In the genomic region with DNA sequence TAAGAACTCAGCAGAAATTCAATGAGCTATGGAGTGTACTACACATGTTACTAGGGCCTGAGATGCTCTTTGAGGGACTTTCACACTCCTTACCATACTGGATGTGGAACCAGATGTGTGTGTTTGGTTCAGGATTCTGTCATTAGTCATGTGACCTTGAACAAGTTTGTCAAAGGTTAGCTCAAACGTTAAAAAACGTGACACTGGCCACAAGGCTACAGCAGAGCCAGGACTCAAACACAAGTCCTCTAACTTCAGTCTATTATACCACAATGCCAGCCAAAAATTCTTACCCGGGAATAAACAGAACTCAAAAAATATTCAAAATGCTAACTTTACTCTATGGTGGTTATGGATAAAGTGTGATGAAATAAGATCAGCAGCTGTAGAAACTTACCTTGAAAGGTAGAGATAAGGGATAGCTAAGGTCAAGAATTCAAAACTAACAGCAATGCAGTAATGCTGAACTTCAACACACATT, we compare ENCODE assay signal across 1 cellular context.
TF ChIP-seq lines count a peak whose summit lies in the region.

No MANE protein-coding gene starts in this region.

TF ChIP-seq in HepG2, 621 proteins besides CTCF, POLR2A, EP300 and RAD21 (continued from another document):
- TF ChIP-seq FOXA1 (IDR thresholded peaks at IDR 0.05) (no peak), FOXA1 (CRISPR knock-in tag; IDR thresholded peaks at IDR 0.05) (0 out of 2 replicates have a peak, but pooled peaks have one; percentile 11)
TF ChIP-seq in HepG2: peak in this region for 43.
